ENCODE assay signal across 11 cellular contexts in the genomic region with DNA sequence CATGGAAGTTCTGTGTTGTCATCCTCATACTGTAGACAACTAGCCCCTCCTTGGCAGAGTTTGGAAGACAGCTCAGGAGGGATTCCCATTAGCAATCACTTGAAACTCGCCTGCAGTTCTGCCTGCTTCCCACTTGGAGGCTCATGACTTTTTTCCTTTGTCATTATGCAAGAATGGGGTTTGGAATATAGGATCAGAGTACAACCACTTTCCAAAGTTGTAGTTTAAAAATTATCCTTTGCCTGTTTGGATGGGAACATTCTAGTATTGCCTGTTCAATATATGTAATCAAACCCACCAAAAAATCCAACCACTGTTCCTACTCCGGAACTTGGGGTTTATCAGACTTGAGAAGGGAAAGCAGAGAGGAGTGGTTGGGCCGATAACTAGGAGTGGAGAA. TPM values are rescaled to one million over a fixed set of nuclear protein-coding genes. Genes with fewer than 3 reads are reported as not detected.
DNase-seq lines count a peak whose midpoint lies in the region; TF ChIP-seq lines count a peak whose summit lies in the region.
"Had no signal": no experiment of that assay in that cellular context is flagged by ENCODE, and none has a peak within 500 bp of the region (broad histone marks: within the 10 kb centered on the region; RNA-seq: fewer than 3 reads in every experiment).

No MANE protein-coding gene starts in this region.

- H3K4me3 ChIP-seq in SK-N-MC (no peak overlapping the region), thyroid gland (replicated peaks in 1 of 3) (no peak overlapping the region), uterus (no peak overlapping the region)
- H3K4me3 ChIP-seq: sigmoid colon had no signal

- H3K4me3 Mint-ChIP-seq in activated T-cell treated with anti-CD3 and anti-CD28 coated beads, Interleukin-2, amount 50 U/mL, for 24 hours = no peak overlapping the region
- H3K4me3 Mint-ChIP-seq: activated naive CD8-positive, alpha-beta T cell treated with anti-CD3 and anti-CD28 coated beads, Interleukin-2, amount 10 ng/mL, durations not matched to agents 7 days and 5 days had no signal

- 82 to 83% methylated on average over 3 of the region's 3 CpGs for WGBS in thyroid gland, 2 donors

- no peaks in the 10 kb centered on the region for H3K4me1 Mint-ChIP-seq in activated T-cell treated with anti-CD3 and anti-CD28 coated beads, Interleukin-2, amount 50 U/mL, for 24 hours (ENCODE audit: low read depth)
- H3K4me1 Mint-ChIP-seq: activated naive CD8-positive, alpha-beta T cell treated with anti-CD3 and anti-CD28 coated beads, Interleukin-2, amount 10 ng/mL, durations not matched to agents 7 days and 5 days had no signal

- intact Hi-C loops in thyroid gland (cut with DNase I) (loop anchor here (10.0 kb wide), 1 partner anchor 213 kb away; no protein-coding TSS in a partner anchor), uterus (cut with DNase I; ENCODE audit: low total_unique reads) (loop anchor here (10.0 kb wide), 1 partner anchor 73 kb away; no protein-coding TSS in a partner anchor)

- CTCF ChIA-PET in GM10248 (lab: Yijun Ruan, JAX) = interaction anchor here (2.8 to 8.9 kb wide), 3 partner anchors 9 to 16 kb away, joined by 7 to 109 read pairs (median 34); a partner anchor contains a TSS

- H3K9me3 ChIP-seq in SK-N-MC (ENCODE audit: low read depth, low read length) (no peaks in the 10 kb centered on the region), thyroid gland (no peaks in the 10 kb centered on the region), uterus (no peaks in the 10 kb centered on the region)
- H3K9me3 ChIP-seq: sigmoid colon had no signal

- TF ChIP-seq CTCF in thyroid gland (IDR thresholded peaks at IDR 0.05) = peak in 4 of 6 experiments; percentile 15 to 42 (median 32)
- peak in 2 of 4 experiments; percentile 17 to 31 for TF ChIP-seq CTCF in uterus (IDR thresholded peaks at IDR 0.05)
- no peak for TF ChIP-seq CTCF in GM10248 (IDR thresholded peaks at IDR 0.05; ENCODE audit: control extremely low read depth, extremely low read depth, low read depth, missing control alignments)

- H3K27ac ChIP-seq in SK-N-MC (0 out of 2 replicates have a peak overlapping the region, but pooled peaks have one; percentile 73), thyroid gland (no peak overlapping the region), uterus (no peak overlapping the region)
- H3K27ac ChIP-seq: sigmoid colon had no signal

- H3K4me1 ChIP-seq in thyroid gland = peaks cover 10 to 13% of the 10 kb centered on the region in 2 donors
- no peaks in the 10 kb centered on the region for H3K4me1 ChIP-seq in uterus

- H3K27me3 ChIP-seq in thyroid gland = no peaks in the 10 kb centered on the region
- no peaks in the 10 kb centered on the region for H3K27me3 ChIP-seq in uterus
- H3K27me3 ChIP-seq: sigmoid colon had no signal

- H3K36me3 ChIP-seq in SK-N-MC (ENCODE audit: insufficient read depth, low read length) (peaks cover 42% of the 10 kb centered on the region), thyroid gland (peaks cover 33 to 35% of the 10 kb centered on the region in 2 donors), uterus (no peaks in the 10 kb centered on the region)

- POLR2A ChIA-PET in GM10248 (lab: Yijun Ruan, JAX) = no interaction called here

- no peak for TF ChIP-seq POLR2A in thyroid gland (IDR thresholded peaks at IDR 0.05)
- TF ChIP-seq POLR2A in uterus (IDR thresholded peaks at IDR 0.05) = no peak

- H3K27ac Mint-ChIP-seq in activated T-cell treated with anti-CD3 and anti-CD28 coated beads, Interleukin-2, amount 50 U/mL, for 24 hours = peak overlapping the region; percentile 35
- H3K27ac Mint-ChIP-seq: activated naive CD8-positive, alpha-beta T cell treated with anti-CD3 and anti-CD28 coated beads, Interleukin-2, amount 10 ng/mL, durations not matched to agents 7 days and 5 days had no signal

- no peaks in the 10 kb centered on the region for H3K27me3 Mint-ChIP-seq in activated T-cell treated with anti-CD3 and anti-CD28 coated beads, Interleukin-2, amount 50 U/mL, for 24 hours
- H3K27me3 Mint-ChIP-seq: activated naive CD8-positive, alpha-beta T cell treated with anti-CD3 and anti-CD28 coated beads, Interleukin-2, amount 10 ng/mL, durations not matched to agents 7 days and 5 days had no signal

- H3K9me3 Mint-ChIP-seq in activated T-cell treated with anti-CD3 and anti-CD28 coated beads, Interleukin-2, amount 50 U/mL, for 24 hours = no peaks in the 10 kb centered on the region
- H3K9me3 Mint-ChIP-seq: activated naive CD8-positive, alpha-beta T cell treated with anti-CD3 and anti-CD28 coated beads, Interleukin-2, amount 10 ng/mL, durations not matched to agents 7 days and 5 days had no signal

- no peak for DNase-seq in activated T-cell treated with anti-CD3 and anti-CD28 coated beads, Interleukin-2, amount 50 U/mL, for 24 hours
- no peak for DNase-seq in activated T-cell treated with anti-CD3 and anti-CD28 coated beads for 4 hours
- no peak for DNase-seq in SK-N-MC (ENCODE audit: low read depth, low spot score)
- DNase-seq in globus pallidus (ENCODE audit: low spot score) = peak; percentile 49
- no peak for DNase-seq in thyroid gland
- no peak for DNase-seq in uterus
- no peak for DNase-seq in activated T-cell treated with anti-CD3 and anti-CD28 coated beads, Interleukin-2, amount 50 U/mL, for 1 hour
- no peak for DNase-seq in GM10248 (ENCODE audit: extremely low spot score)
- DNase-seq: activated naive CD8-positive, alpha-beta T cell treated with anti-CD3 and anti-CD28 coated beads, Interleukin-2, amount 10 ng/mL, durations not matched to agents 7 days and 5 days; sigmoid colon had no signal

- no peak overlapping the region for H3K9ac ChIP-seq in SK-N-MC (ENCODE audit: insufficient read length)

- peaks cover 54% of the 10 kb centered on the region for H3K36me3 Mint-ChIP-seq in activated T-cell treated with anti-CD3 and anti-CD28 coated beads, Interleukin-2, amount 50 U/mL, for 24 hours (ENCODE audit: low read depth)

RNA-seq across cellular contexts. Expression of a gene that starts 2.1 kb away (rescaled TPM):
- total RNA-seq in thyroid gland (10 to 100 TPM in 1 of 4 donors, 1 to 10 TPM in 3; 5.1 to 10.6 (median 7.1) TPM), uterus (not detected)

RNA-seq across cellular contexts. Expression of a gene that starts 10.4 kb away (rescaled TPM):
- total RNA-seq in thyroid gland = 100 to 1,000 TPM in 2 of 4 donors, 10 to 100 TPM in 2; 40.6 to 135 (median 90.9) TPM
- total RNA-seq in uterus = 100 to 1,000 TPM in 1 of 4 donors, 10 to 100 TPM in 3; 14.3 to 121 (median 45.4) TPM

RNA-seq across cellular contexts. Expression of a gene that starts 16.5 kb away (rescaled TPM):
- total RNA-seq in thyroid gland = 10 to 100 TPM; 67.2 to 92.9 (median 74.7) TPM
- 10 to 100 TPM in 3 of 4 donors, 1 to 10 TPM in 1; 4.1 to 54.6 (median 39.6) TPM for total RNA-seq in uterus

RNA-seq across cellular contexts. Expression of a gene that starts 44.3 kb away (rescaled TPM):
- total RNA-seq in thyroid gland (1 to 10 TPM in 1 of 4 donors, under 1 TPM in 3; 0.13 to 1.9 (median 0.43) TPM), uterus (1 to 10 TPM in 2 of 4 donors, not detected in 2; 3.5 to 5.6 TPM)
- total RNA-seq: Daoy had no signal

Comparison
In these comparisons a context has a peak if more than half of its experiments do, and no peak if none do; other contexts are left out.
1. RNA of a gene that starts 2.1 kb away (total RNA-seq): 5.1 to 10.6 TPM in thyroid gland; not detected in uterus; every median in the first group is over 4 times any median in the second.